In the genomic region with DNA sequence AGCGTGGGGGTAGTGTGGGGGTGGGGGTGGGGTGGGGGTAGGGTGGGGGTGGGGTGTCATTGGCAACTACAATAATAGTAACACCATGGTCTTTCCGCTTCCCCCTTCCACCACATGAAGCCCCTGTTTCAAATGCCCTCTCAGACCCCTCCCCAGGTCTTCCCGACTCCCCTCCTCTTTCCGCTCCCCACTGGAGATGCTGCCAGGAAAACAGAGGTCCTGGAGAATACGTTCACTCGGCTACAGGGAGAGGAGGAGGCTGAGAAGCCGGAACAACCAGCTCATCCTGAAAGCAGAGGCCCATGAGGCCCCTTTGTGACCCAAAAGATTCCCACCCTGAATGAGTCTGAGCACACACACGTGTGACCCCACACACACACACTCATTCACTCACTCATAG, we compare ENCODE assay signal across 15 cellular contexts.
A peak's percentile ranks its signal among the peaks of the same experiment; 100 is the strongest.
DNase-seq lines count a peak whose midpoint lies in the region; ATAC-seq, FAIRE-seq and TF ChIP-seq lines count a peak whose summit lies in the region.
"Had no signal": no experiment of that assay in that cellular context is flagged by ENCODE, and none has a peak within 500 bp of the region (broad histone marks: within the 10 kb centered on the region; RNA-seq: fewer than 3 reads in every experiment).

No MANE protein-coding gene starts in this region.

- no peak for TF ChIP-seq POLR2A in HepG2 (IDR thresholded peaks at IDR 0.05; ENCODE audit: insufficient read depth in 1 of 2, low read depth in 2 of 2, low read length in 2 of 2)
- no peak for TF ChIP-seq POLR2A in H54 (IDR thresholded peaks at IDR 0.05; ENCODE audit: low read depth, low read length)

- H3K9me3 ChIP-seq in Panc1 (ENCODE audit: control insufficient read depth, insufficient read depth, low read depth, low read length) (no peaks in the 10 kb centered on the region), HepG2 (ENCODE audit: low read length) (no peaks in the 10 kb centered on the region), stomach smooth muscle (ENCODE audit: control insufficient read depth in 2 of 2, low read length in 2 of 2) (no peaks in the 10 kb centered on the region)
- H3K9me3 ChIP-seq: body of pancreas, neutrophil had no signal

- intact Hi-C loops in Panc1 (cut with micrococcal nuclease; ENCODE audit: unreplicated experiment): no loop called here
- intact Hi-C loops in HepG2 (cut with micrococcal nuclease; ENCODE audit: unreplicated experiment): no loop called here

- H3K27me3 ChIP-seq in GM23338 (ENCODE audit: insufficient read depth) (no peaks in the 10 kb centered on the region), Panc1 (ENCODE audit: control insufficient read depth, insufficient read depth, low read length) (no peaks in the 10 kb centered on the region), HepG2 (ENCODE audit: control insufficient read depth in 1 of 2, insufficient read depth in 2 of 2, low read length in 2 of 2) (peaks cover 2 to 27% of the 10 kb centered on the region in 2 experiments; a peak in 3 of 5 replicates), stomach smooth muscle (ENCODE audit: control insufficient read depth in 1 of 2, insufficient read depth in 2 of 2, low read length in 2 of 2) (no peaks in the 10 kb centered on the region)
- H3K27me3 ChIP-seq: body of pancreas, neutrophil had no signal

- POLR2A ChIA-PET in Panc1 (lab: Charles Lee) (interaction anchor here (0.7 kb wide), 1 partner anchor 9 kb away, joined by 3 read pairs; no protein-coding TSS in a partner anchor), HepG2 (lab: Yijun Ruan, JAX) (no interaction called here)

- in situ Hi-C loops in Panc1 (cut with HindIII; ENCODE audit: low pct_unique_long_range_greater_than_20kb, low sequenced_read_pairs): no loop called here
- in situ Hi-C loops in HepG2 (cut with HindIII; ENCODE audit: extremely low pct_ligation_motif_present, low pct_unique_long_range_greater_than_20kb): no loop called here

- H3K79me2 ChIP-seq in GM23338 (replicated peaks; ENCODE audit: insufficient read depth) (no peaks in the 10 kb centered on the region), HepG2 (ENCODE audit: insufficient read depth, low read length) (no peaks in the 10 kb centered on the region)

- TF ChIP-seq CTCF in GM23338 (conservative IDR thresholded peaks at IDR 0.05; ENCODE audit: low read depth in 2 of 2): no peak
- no peak for TF ChIP-seq CTCF in Panc1 (IDR thresholded peaks at IDR 0.05)
- TF ChIP-seq CTCF in HepG2 (CRISPR knock-in tag; IDR thresholded peaks at IDR 0.05): no peak

- H3K9ac ChIP-seq in HepG2 (ENCODE audit: insufficient read depth, low read depth, low read length) (no peak overlapping the region), stomach smooth muscle (ENCODE audit: low read length in 2 of 2) (no peak overlapping the region)

- H3K4me1 ChIP-seq in GM23338 (ENCODE audit: insufficient read depth): peaks cover 14% of the 10 kb centered on the region
- peaks cover 48% of the 10 kb centered on the region for H3K4me1 ChIP-seq in Panc1 (ENCODE audit: control insufficient read depth, insufficient read depth, low read length)
- peaks cover 21% of the 10 kb centered on the region for H3K4me1 ChIP-seq in HepG2 (ENCODE audit: insufficient read depth, low read length)
- peaks cover 63% of the 10 kb centered on the region for H3K4me1 ChIP-seq in stomach smooth muscle (ENCODE audit: control insufficient read depth, insufficient read depth, low read length)

- H3K4me2 ChIP-seq in GM23338 (no peak overlapping the region), HepG2 (ENCODE audit: low read depth, low read length) (no peak overlapping the region)

- no peaks in the 10 kb centered on the region for H3K36me3 ChIP-seq in GM23338 (ENCODE audit: insufficient read depth)
- H3K36me3 ChIP-seq in Panc1 (ENCODE audit: control insufficient read depth, insufficient read depth, low read length): no peaks in the 10 kb centered on the region
- no peaks in the 10 kb centered on the region for H3K36me3 ChIP-seq in HepG2 (replicated peaks in 1 of 2; ENCODE audit: control insufficient read depth in 1 of 2, insufficient read depth in 2 of 2, low read length in 2 of 2)
- H3K36me3 ChIP-seq in stomach smooth muscle (ENCODE audit: control insufficient read depth in 2 of 2, insufficient read depth in 2 of 2, low read length in 2 of 2): no peaks in the 10 kb centered on the region
- H3K36me3 ChIP-seq: neutrophil had no signal

- TF ChIP-seq EP300 in HepG2 (IDR thresholded peaks at IDR 0.05; ENCODE audit: low read depth in 2 of 2, low read length in 2 of 2): no peak
- no peak for TF ChIP-seq EP300 in HepG2 (CRISPR knock-in tag; IDR thresholded peaks at IDR 0.05; ENCODE audit: borderline replicate concordance)

- H3K9me2 ChIP-seq in GM23338 (ENCODE audit: insufficient read depth): no peaks in the 10 kb centered on the region

- peaks cover 26% of the 10 kb centered on the region for H3K4me1 Mint-ChIP-seq in GM23338

- peak overlapping the region; percentile 81 for H3K27ac ChIP-seq in GM23338 (ENCODE audit: low read depth)
- peak overlapping the region; percentile 78 for H3K27ac ChIP-seq in Panc1 (ENCODE audit: low read length)
- no peak overlapping the region for H3K27ac ChIP-seq in HepG2 (ENCODE audit: extremely low read length, insufficient read depth, low read length)
- H3K27ac ChIP-seq in stomach smooth muscle (ENCODE audit: low read length): peak overlapping the region; percentile 90
- H3K27ac ChIP-seq: neutrophil had no signal

- no peak overlapping the region for H3K4me3 ChIP-seq in GM23338
- no peak overlapping the region for H3K4me3 ChIP-seq in Panc1 (ENCODE audit: low read depth in 2 of 2, low read length in 2 of 2)
- no peak overlapping the region for H3K4me3 ChIP-seq in HepG2 (replicated peaks in 1 of 3; ENCODE audit: insufficient read depth in 1 of 3, low read depth in 2 of 3, low read length in 3 of 3)
- no peak overlapping the region for H3K4me3 ChIP-seq in stomach smooth muscle (ENCODE audit: low read length in 2 of 2)
- H3K4me3 ChIP-seq: body of pancreas had no signal

- peaks cover 18% of the 10 kb centered on the region for H3K9me3 Mint-ChIP-seq in GM23338

- TF ChIP-seq RAD21 in HepG2 (CRISPR knock-in tag; IDR thresholded peaks at IDR 0.05): no peak

- no peak overlapping the region for H3K27ac Mint-ChIP-seq in GM23338

- WGBS in HepG2 (ENCODE audit: low lambda C conversion rate): 43% methylated on average over 7 of the region's 8 CpGs

- H3K4me3 Mint-ChIP-seq in GM23338: peak overlapping the region; percentile 32; the same call in 1 of the 3 replicates
- H3K4me3 Mint-ChIP-seq: CD14-positive monocyte had no signal

- H3F3A ChIP-seq in GM23338 (replicated peaks; ENCODE audit: low read depth): peaks cover 15% of the 10 kb centered on the region

- CTCF ChIA-PET in Panc1 (lab: Charles Lee): no interaction called here
- CTCF ChIA-PET in HepG2 (lab: Yijun Ruan, JAX; ENCODE audit: low intra/inter-chr PET ratio, low total read pairs): no interaction called here

- H4K20me1 ChIP-seq in GM23338 (replicated peaks; ENCODE audit: insufficient read depth): no peaks in the 10 kb centered on the region
- H4K20me1 ChIP-seq in HepG2 (ENCODE audit: insufficient read depth, low read length): no peaks in the 10 kb centered on the region

- BruUV-seq in Panc1 (replicated peaks; lab: Mats Ljungman, UMichigan) (no TSS peak), HepG2 (replicated peaks; lab: Mats Ljungman, UMichigan) (no TSS peak)

- peaks cover 13% of the 10 kb centered on the region for H3K36me3 Mint-ChIP-seq in GM23338 (ENCODE audit: low read depth)
- H3K36me3 Mint-ChIP-seq: CD14-positive monocyte had no signal

- FAIRE-seq in HepG2 (lab: Jason Lieb, UNC) (no peak), H54 (lab: Jason Lieb, UNC) (no peak)
- FAIRE-seq: endometrium had no signal

- DNase-seq in GM23338 (ENCODE audit: low spot score): no peak
- DNase-seq in Panc1 (ENCODE audit: low read depth, low spot score): no peak
- no peak for DNase-seq in HepG2 (ENCODE audit: low spot score)
- no peak for DNase-seq in H54 (ENCODE audit: insufficient read length, low spot score)
- no peak for DNase-seq in GDM1 (lab: John Stamatoyannopoulos, UW)
- no peak for DNase-seq in NCI-H82 (lab: John Stamatoyannopoulos, UW)
- DNase-seq: activated CD4-positive, CD25-positive, alpha-beta regulatory T cell; activated T-cell treated with anti-CD3 and anti-CD28 coated beads, Interleukin-2, amount 50 U/mL, for 48 hours; KBM-7; NCI-H2081 had no signal

- H3K27me3 Mint-ChIP-seq in GM23338 (ENCODE audit: insufficient read depth, low read depth, poor library complexity): peaks cover 42% of the 10 kb centered on the region

- no peak for ATAC-seq in GM23338
- ATAC-seq in Panc1: peak; percentile 35; the same call in 1 of the 2 replicates
- no peak for ATAC-seq in HepG2
- ATAC-seq: body of pancreas had no signal

- H2AFZ ChIP-seq in GM23338 (no peak overlapping the region), HepG2 (ENCODE audit: low read length) (no peak overlapping the region)

TF ChIP-seq in HepG2, 621 proteins besides CTCF, POLR2A, EP300 and RAD21:
- peak; percentile 72 for TF ChIP-seq HNRNPK (IDR thresholded peaks at IDR 0.05; ENCODE audit: low read depth, low read length, poor library complexity, severe bottlenecking)
- TF ChIP-seq, protein P1, sequence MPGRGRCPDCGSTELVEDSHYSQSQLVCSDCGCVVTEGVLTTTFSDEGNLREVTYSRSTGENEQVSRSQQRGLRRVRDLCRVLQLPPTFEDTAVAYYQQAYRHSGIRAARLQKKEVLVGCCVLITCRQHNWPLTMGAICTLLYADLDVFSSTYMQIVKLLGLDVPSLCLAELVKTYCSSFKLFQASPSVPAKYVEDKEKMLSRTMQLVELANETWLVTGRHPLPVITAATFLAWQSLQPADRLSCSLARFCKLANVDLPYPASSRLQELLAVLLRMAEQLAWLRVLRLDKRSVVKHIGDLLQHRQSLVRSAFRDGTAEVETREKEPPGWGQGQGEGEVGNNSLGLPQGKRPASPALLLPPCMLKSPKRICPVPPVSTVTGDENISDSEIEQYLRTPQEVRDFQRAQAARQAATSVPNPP (CRISPR knock-in tag; IDR thresholded peaks at IDR 0.05): no peak
